ENCODE assay signal across 27 cellular contexts in the genomic region with DNA sequence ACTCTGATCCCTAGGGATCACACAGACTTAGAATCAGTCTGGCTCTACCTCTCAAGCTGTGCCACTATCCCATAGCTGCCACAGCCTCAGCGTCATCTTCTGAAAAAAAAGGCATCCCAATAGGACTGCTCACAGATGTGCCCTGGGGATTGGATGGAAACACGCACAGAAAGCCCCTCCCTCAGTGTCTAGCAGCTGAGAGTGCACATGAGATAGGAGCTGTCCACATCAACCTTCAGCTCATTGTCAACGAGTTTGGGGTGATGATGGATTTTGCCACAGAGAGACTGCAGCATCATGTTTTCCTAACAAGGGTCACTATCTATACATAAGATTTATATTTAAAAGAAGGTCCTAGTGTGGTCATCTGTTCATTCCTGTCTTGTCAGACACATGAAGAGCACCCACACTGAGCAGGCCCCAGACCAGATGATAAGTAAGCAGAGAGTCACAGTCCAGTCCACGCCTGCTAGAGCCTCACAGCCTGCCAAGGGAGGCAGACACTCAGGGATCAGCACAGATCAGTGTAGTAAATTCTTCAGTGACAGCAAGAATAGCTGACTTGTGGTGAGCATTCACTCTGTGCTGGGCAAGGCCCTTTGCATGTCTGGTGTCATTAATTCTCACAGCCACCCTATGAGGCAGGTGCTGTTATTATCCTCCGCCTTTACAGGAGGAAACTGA. TPM values are rescaled to one million over a fixed set of nuclear protein-coding genes. Genes with fewer than 3 reads are reported as not detected.
DNase-seq lines count a peak whose midpoint lies in the region; ATAC-seq, FAIRE-seq and TF ChIP-seq lines count a peak whose summit lies in the region.
"Had no signal": no experiment of that assay in that cellular context is flagged by ENCODE, and none has a peak within 500 bp of the region (broad histone marks: within the 10 kb centered on the region; RNA-seq: fewer than 3 reads in every experiment).

No MANE protein-coding gene starts in this region.

- intact Hi-C loops in dorsolateral prefrontal cortex (cut with DNase I): no loop called here

- H3K9me3 ChIP-seq in SK-N-SH: no peaks in the 10 kb centered on the region
- no peaks in the 10 kb centered on the region for H3K9me3 ChIP-seq in cardiac muscle cell (ENCODE audit: low read depth)
- H3K9me3 ChIP-seq in mesenchymal stem cell (ENCODE audit: control insufficient read depth, low read length): no peaks in the 10 kb centered on the region
- H3K9me3 ChIP-seq: BE2C, mucosa of descending colon, tibial artery had no signal

- 89% methylated on average over 5 of the region's 5 CpGs for WGBS in SK-N-SH (ENCODE audit: low lambda C conversion rate)
- WGBS in mesenchymal stem cell: 82% methylated on average over 4 of the region's 5 CpGs

- H3K79me1 ChIP-seq in mesenchymal stem cell (replicated peaks; ENCODE audit: low read length, poor library complexity, severe bottlenecking): peaks cover 2% of the 10 kb centered on the region

- H2BK120ac ChIP-seq in mesenchymal stem cell (ENCODE audit: low read depth, low read length): no peak overlapping the region

- CTCF ChIA-PET in SK-N-SH (lab: Yijun Ruan, JAX): interaction anchor here (0.9 kb wide), 1 partner anchor 20 kb away, joined by 3 read pairs; no protein-coding TSS in a partner anchor

- no peak overlapping the region for H3K4me3 Mint-ChIP-seq in type B pancreatic cell
- H3K4me3 Mint-ChIP-seq: GM23338; T-helper 2 cell treated with Interferon-gamma antibody and Interleukin-4, amounts not matched to agents 5 μg/mL and 100 μg/mL, for 36 hours had no signal

- H4K20me1 ChIP-seq in SK-N-SH (ENCODE audit: insufficient read depth): no peaks in the 10 kb centered on the region

- no peak overlapping the region for H2BK5ac ChIP-seq in mesenchymal stem cell (ENCODE audit: low read depth, low read length, poor library complexity, severe bottlenecking)

- H3K9ac ChIP-seq in SK-N-SH: no peak overlapping the region
- no peak overlapping the region for H3K9ac ChIP-seq in mesenchymal stem cell (ENCODE audit: low read length)

- peak overlapping the region; percentile 50 for H3K27ac Mint-ChIP-seq in type B pancreatic cell
- H3K27ac Mint-ChIP-seq: activated naive CD8-positive, alpha-beta T cell; GM23338; progenitor cell of endocrine pancreas; T-helper 2 cell treated with Interferon-gamma antibody and Interleukin-4, amounts not matched to agents 5 μg/mL and 100 μg/mL, for 36 hours had no signal

- H3K4me1 Mint-ChIP-seq in type B pancreatic cell (ENCODE audit: unreplicated experiment): peaks cover 5% of the 10 kb centered on the region

- TF ChIP-seq CTCF in SK-N-SH (IDR thresholded peaks at IDR 0.05) (no peak), cardiac muscle cell (IDR thresholded peaks at IDR 0.05; ENCODE audit: low read depth, low read length) (no peak), type B pancreatic cell (conservative IDR thresholded peaks at IDR 0.05) (no peak), dorsolateral prefrontal cortex (IDR thresholded peaks at IDR 0.05 in 54 of 56, conservative IDR thresholded peaks at IDR 0.05 in 2 of 56; ENCODE audit: low read depth in 1 of 56, partially characterized antibody in 56 of 56) (no peak)

- H4K8ac ChIP-seq in mesenchymal stem cell (ENCODE audit: low read length): no peak overlapping the region

- H2BK12ac ChIP-seq in mesenchymal stem cell (ENCODE audit: low read length in 2 of 2): no peak overlapping the region

- no peak overlapping the region for H3K18ac ChIP-seq in mesenchymal stem cell (ENCODE audit: low read depth in 1 of 2, low read length in 2 of 2)

- no peak overlapping the region for H2AK5ac ChIP-seq in mesenchymal stem cell (ENCODE audit: low read length, severe bottlenecking)

- H3K4me1 ChIP-seq in SK-N-SH (ENCODE audit: control insufficient read depth in 1 of 2, insufficient read depth in 2 of 2, low read depth in 1 of 2, low read length in 1 of 2) (peaks cover 0 to 6% of the 10 kb centered on the region in 2 experiments; a peak in 1 of 4 replicates), cardiac muscle cell (ENCODE audit: low read depth) (peaks cover 20% of the 10 kb centered on the region), mesenchymal stem cell (ENCODE audit: control insufficient read depth, insufficient read depth, low read depth, low read length) (peaks cover 15% of the 10 kb centered on the region)
- H3K4me1 ChIP-seq: BE2C, tibial artery had no signal

- H3K27me3 Mint-ChIP-seq in type B pancreatic cell: no peaks in the 10 kb centered on the region
- H3K27me3 Mint-ChIP-seq: activated naive CD8-positive, alpha-beta T cell had no signal

- H3K36me3 ChIP-seq in SK-N-SH (replicated peaks in 1 of 2; ENCODE audit: control insufficient read depth in 1 of 2, insufficient read depth in 2 of 2, low read length in 1 of 2): no peaks in the 10 kb centered on the region
- no peaks in the 10 kb centered on the region for H3K36me3 ChIP-seq in cardiac muscle cell
- peaks cover 8 to 18% of the 10 kb centered on the region in 2 experiments for H3K36me3 ChIP-seq in mesenchymal stem cell (ENCODE audit: control insufficient read depth in 1 of 2, insufficient read depth in 2 of 2, low read depth in 1 of 2, low read length in 2 of 2)
- H3K36me3 ChIP-seq: BE2C had no signal

- H3K4me2 ChIP-seq in SK-N-SH (no peak overlapping the region), mesenchymal stem cell (ENCODE audit: low read length, poor library complexity, severe bottlenecking) (no peak overlapping the region)
- H3K4me2 ChIP-seq: GM23338 had no signal

- H2AFZ ChIP-seq in SK-N-SH (ENCODE audit: low read depth) (no peak overlapping the region), mesenchymal stem cell (ENCODE audit: low read depth, low read length) (no peak overlapping the region)
- H2AFZ ChIP-seq: GM23338 had no signal

- POLR2A ChIA-PET in SK-N-SH (lab: Yijun Ruan, JAX): no interaction called here

- H3K36me3 Mint-ChIP-seq in type B pancreatic cell: no peaks in the 10 kb centered on the region
- H3K36me3 Mint-ChIP-seq: activated naive CD8-positive, alpha-beta T cell had no signal

- H3K14ac ChIP-seq in mesenchymal stem cell (ENCODE audit: low read length in 2 of 2): no peak overlapping the region

- ATAC-seq in SK-N-SH treated with all-trans-retinoic acid at 6 μM for 48 hours (no peak; the same call in 1 of the 3 replicates), GM19035 (IDR thresholded peaks at IDR 0.05; ENCODE audit: unreplicated experiment) (no peak)
- ATAC-seq: GM23338, HepG2, left colon, mucosa of descending colon had no signal

- no peak overlapping the region; a peak in 1 of 4 replicates for H3K27ac ChIP-seq in SK-N-SH (ENCODE audit: low read depth in 2 of 2, low read length in 1 of 2)
- peak overlapping the region; percentile 44 for H3K27ac ChIP-seq in cardiac muscle cell
- H3K27ac ChIP-seq in mesenchymal stem cell (ENCODE audit: low read length, poor library complexity, severe bottlenecking): no peak overlapping the region
- no peak overlapping the region for H3K27ac ChIP-seq in dorsolateral prefrontal cortex
- H3K27ac ChIP-seq: tibial artery, VCaP had no signal

- no peak for TF ChIP-seq RAD21 in SK-N-SH (IDR thresholded peaks at IDR 0.05; ENCODE audit: low read length)

- H4K91ac ChIP-seq in mesenchymal stem cell (ENCODE audit: low read length): no peak overlapping the region

- H3K27me3 ChIP-seq in SK-N-SH (ENCODE audit: insufficient read depth): no peaks in the 10 kb centered on the region
- H3K27me3 ChIP-seq in cardiac muscle cell: no peaks in the 10 kb centered on the region
- H3K27me3 ChIP-seq in mesenchymal stem cell (ENCODE audit: control insufficient read depth in 1 of 2, insufficient read depth in 1 of 2, low read length in 2 of 2): no peaks in the 10 kb centered on the region
- peaks cover 0 to 4% (median 0%) of the 10 kb centered on the region in 45 donors for H3K27me3 ChIP-seq in dorsolateral prefrontal cortex
- H3K27me3 ChIP-seq: BE2C had no signal

- no peak overlapping the region for H3K23ac ChIP-seq in mesenchymal stem cell (ENCODE audit: low read length in 2 of 2)

- no peak for FAIRE-seq in HTR-8/SVneo (lab: Jason Lieb, UNC)
- FAIRE-seq: astrocyte, HepG2 had no signal

- H3K9me2 ChIP-seq in SK-N-SH: no peaks in the 10 kb centered on the region

- TF ChIP-seq EP300 in SK-N-SH (IDR thresholded peaks at IDR 0.05; ENCODE audit: borderline replicate concordance in 1 of 2, low read depth in 1 of 2, low read length in 1 of 2): no peak

- no peaks in the 10 kb centered on the region for H3K79me2 ChIP-seq in SK-N-SH (ENCODE audit: insufficient read depth)

- H3K4ac ChIP-seq in mesenchymal stem cell (ENCODE audit: low read depth in 1 of 2, low read length in 2 of 2): no peak overlapping the region

- H3K4me3 ChIP-seq in SK-N-SH (ENCODE audit: low read depth in 2 of 2, low read length in 1 of 2) (no peak overlapping the region), cardiac muscle cell (no peak overlapping the region), mesenchymal stem cell (ENCODE audit: insufficient read depth in 1 of 2, low read depth in 1 of 2, low read length in 2 of 2) (no peak overlapping the region), dorsolateral prefrontal cortex (no peak overlapping the region)
- H3K4me3 ChIP-seq: GM23338, mucosa of descending colon, skin epidermis, tibial artery had no signal

- DNase-seq in SK-N-SH: peak; percentile 25
- peak in 1 of 2 donors; percentile 57 for DNase-seq in cardiac muscle cell (ENCODE audit: low read depth in 1 of 2, low spot score in 1 of 2)
- peak; percentile 25 for DNase-seq in mesenchymal stem cell
- no peak for DNase-seq in type B pancreatic cell (ENCODE audit: extremely low spot score, unreplicated experiment)
- DNase-seq in HTR-8/SVneo (ENCODE audit: insufficient read length, low spot score): no peak
- no peak for DNase-seq in dorsolateral prefrontal cortex
- DNase-seq: 8988T; activated CD4-positive, alpha-beta T cell treated with anti-CD3 and anti-CD28 coated beads, Interleukin-2, amount 50 U/mL, for 1 hour; BE2C; effector CD8-positive, alpha-beta T cell; left colon; mucosa of descending colon; NCI-H1092 treated with DMSO at 0.1 percent for 48 hours; NCI-H2029 treated with DMSO at 0.1 percent for 48 hours; NCI-H446 treated with DMSO at 0.1 percent for 48 hours; stimulated activated CD4-positive, alpha-beta T cell treated with anti-CD3 and anti-CD28 coated beads, Interleukin-4, amount 100 ng/mL, for 1 hour; tibial artery had no signal

- H3F3A ChIP-seq in SK-N-SH (replicated peaks; ENCODE audit: insufficient read depth): no peaks in the 10 kb centered on the region

- no peaks in the 10 kb centered on the region for H3K9me3 Mint-ChIP-seq in type B pancreatic cell
- H3K9me3 Mint-ChIP-seq: GM23338; T-helper 2 cell treated with Interferon-gamma antibody and Interleukin-4, amounts not matched to agents 5 μg/mL and 100 μg/mL, for 36 hours had no signal

- no peak overlapping the region for H2BK15ac ChIP-seq in mesenchymal stem cell (ENCODE audit: low read depth, poor library complexity, severe bottlenecking)

RNA-seq across cellular contexts. Expression of a gene that starts 25.8 kb away (rescaled TPM):
- 0.82 and 0.89 TPM in 2 replicates for polyA plus RNA-seq in SK-N-SH (2012; rRNA removed)
- polyA plus RNA-seq in SK-N-SH (2012; cell fraction: cytosol; rRNA removed): 1.0 TPM in 2 replicates
- polyA plus RNA-seq in SK-N-SH (2012; cell fraction: nucleus; rRNA removed): 1.1 and 1.4 TPM in 2 replicates
- total RNA-seq in cardiac muscle cell: 30.5 and 39.3 TPM in 2 replicates
- polyA plus RNA-seq in cardiac muscle cell: 24.0 and 38.7 TPM in 2 replicates
- 10.1 TPM for polyA plus RNA-seq in mesenchymal stem cell (2013, experiment 1 of 2)
- 9.8 TPM for polyA plus RNA-seq in mesenchymal stem cell (2013, experiment 2 of 2)
- 6.4 and 12.1 TPM in 2 replicates for total RNA-seq in type B pancreatic cell (ENCODE audit: low replicate concordance)
- total RNA-seq in dorsolateral prefrontal cortex: 10 to 100 TPM in 3 of 120 experiments, 1 to 10 TPM in 116, under 1 TPM in 1; 0.86 to 11.0 (median 4.3) TPM

RNA-seq across cellular contexts. Expression of a gene that starts 47.8 kb away (rescaled TPM):
- polyA plus RNA-seq in SK-N-SH (2012; rRNA removed): 4.6 and 6.0 TPM in 2 replicates
- polyA plus RNA-seq in SK-N-SH (2012; cell fraction: cytosol; rRNA removed): 7.0 and 7.4 TPM in 2 replicates
- 7.0 and 8.1 TPM in 2 replicates for polyA plus RNA-seq in SK-N-SH (2012; cell fraction: nucleus; rRNA removed)
- 4.9 and 5.1 TPM in 2 replicates for total RNA-seq in cardiac muscle cell
- 4.2 and 6.6 TPM in 2 replicates for polyA plus RNA-seq in cardiac muscle cell
- 9.4 TPM for polyA plus RNA-seq in mesenchymal stem cell (2013, experiment 1 of 2)
- 9.1 TPM for polyA plus RNA-seq in mesenchymal stem cell (2013, experiment 2 of 2)
- 19.1 and 22.6 TPM in 2 replicates for total RNA-seq in type B pancreatic cell (ENCODE audit: low replicate concordance)
- total RNA-seq in dorsolateral prefrontal cortex: 10 to 100 TPM in 119 of 120 experiments, 1 to 10 TPM in 1; 9.0 to 25.3 (median 17.3) TPM

Comparison
In these comparisons a context has a peak if more than half of its experiments do, and no peak if none do; other contexts are left out.
1. DNase-seq: peak in SK-N-SH (single experiment) and mesenchymal stem cell (single experiment); none in type B pancreatic cell (single experiment), HTR-8/SVneo (single experiment) and dorsolateral prefrontal cortex (0 of 10).